20 cellular contexts compared by ENCODE assay signal in genomic region chr6:55665224-55665587, GRCh38.
"Had no signal": no experiment of that assay in that cellular context is flagged by ENCODE, and none has a peak within 500 bp of the region (broad histone marks: within the 10 kb centered on the region; RNA-seq: fewer than 3 reads in every experiment).

No MANE protein-coding gene starts in this region.

- H3K9me3 ChIP-seq: Peyer's patch, SJSA1 had no signal

- H3K4me3 ChIP-seq: MG63, PC-9, Peyer's patch, SJSA1, SK-N-MC had no signal

- H3K27ac ChIP-seq: PC-9, Peyer's patch, SJSA1, SK-N-MC had no signal

- H3K4me2 ChIP-seq: PC-9 had no signal

- DNase-seq: KBM-7, NCI-H1092, NCI-H1105 treated with DMSO at 0.1 percent for 48 hours, NCI-H1417 treated with DMSO at 0.1 percent for 48 hours, NCI-H146, NCI-H1694 treated with DMSO at 0.1 percent for 48 hours, NCI-H1930, NCI-H2081, NCI-H2107, NCI-H2227 treated with DMSO at 0.1 percent for 48 hours, NCI-H524, NCI-H526 treated with DMSO at 0.1 percent for 48 hours, NCI-H748 treated with DMSO at 0.1 percent for 48 hours, PC-9, Peyer's patch, Right ventricle myocardium superior, SIG-M5 had no signal

- H3K4me1 ChIP-seq: Peyer's patch, SJSA1 had no signal

- H2AFZ ChIP-seq: PC-9 had no signal

- H3K27me3 ChIP-seq: MG63, Peyer's patch, SJSA1 had no signal

- H3K36me3 ChIP-seq: MG63, Peyer's patch, SJSA1 had no signal
